In genomic region chr19:40605201-40605971, GRCh38 we compare ENCODE assay signal across 1 cellular context.
TF ChIP-seq lines count a peak whose summit lies in the region.

No MANE protein-coding gene starts in this region.

TF ChIP-seq in HEK293, 187 proteins besides CTCF, POLR2A, EP300 and RAD21 (continued from another document):
- TF ChIP-seq MEIS1 (CRISPR knock-in tag; IDR thresholded peaks at IDR 0.05; ENCODE audit: borderline replicate concordance) (no peak), SP7 (tag by site-specific recombination; IDR thresholded peaks at IDR 0.05) (peak; percentile 88), SETDB1 (IDR thresholded peaks at IDR 0.05; ENCODE audit: insufficient read length, low read length) (no peak), INSM2 (tag by site-specific recombination; IDR thresholded peaks at IDR 0.05) (peak; percentile 12; the same call in 1 of the 2 replicates), PRDM4 (tag by site-specific recombination; IDR thresholded peaks at IDR 0.05) (peak; percentile 29; the same call in 1 of the 2 replicates), ZNF10 (tag by site-specific recombination; IDR thresholded peaks at IDR 0.05) (peak; percentile 76), ZFHX2 (tag by site-specific recombination; conservative IDR thresholded peaks at IDR 0.05) (peak; percentile 100), YY2 (tag by site-specific recombination; IDR thresholded peaks at IDR 0.05) (no peak), ZNF692 (tag by site-specific recombination; IDR thresholded peaks at IDR 0.05) (peak; percentile 80), KLF9 (tag by site-specific recombination; IDR thresholded peaks at IDR 0.05; ENCODE audit: low read depth) (peak; percentile 76), KLF16 (tag by site-specific recombination; IDR thresholded peaks at IDR 0.05) (peak; percentile 95), ZNF791 (tag by site-specific recombination; IDR thresholded peaks at IDR 0.05) (no peak), KLF1 (tag by site-specific recombination; IDR thresholded peaks at IDR 0.05) (peak; percentile 100), ZNF610 (tag by site-specific recombination; IDR thresholded peaks at IDR 0.05; ENCODE audit: borderline replicate concordance) (peak; percentile 78; the same call in 1 of the 2 replicates), MZF1 (tag by site-specific recombination; IDR thresholded peaks at IDR 0.05; ENCODE audit: borderline replicate concordance) (peak; percentile 32), ZNF112 (tag by site-specific recombination; IDR thresholded peaks at IDR 0.05) (no peak), ZBTB6 (tag by site-specific recombination; IDR thresholded peaks at IDR 0.05) (peak; percentile 55), ZNF202 (tag by site-specific recombination; IDR thresholded peaks at IDR 0.05; ENCODE audit: borderline replicate concordance) (no peak), KLF7 (tag by site-specific recombination; IDR thresholded peaks at IDR 0.05; ENCODE audit: borderline replicate concordance) (peak; percentile 98; the same call in 1 of the 2 replicates), ZNF324 (tag by site-specific recombination; IDR thresholded peaks at IDR 0.05) (peak; percentile 60; the same call in 1 of the 2 replicates), BCL11A (tag by site-specific recombination; IDR thresholded peaks at IDR 0.05; ENCODE audit: low read depth) (peak; percentile 63), HIC1 (tag by site-specific recombination; IDR thresholded peaks at IDR 0.05) (peak; percentile 100), IKZF3 (tag by site-specific recombination; IDR thresholded peaks at IDR 0.05) (peak; percentile 50; the same call in 1 of the 2 replicates), ZNF777 (tag by site-specific recombination; IDR thresholded peaks at IDR 0.05; ENCODE audit: borderline replicate concordance) (peak; percentile 68), ZSCAN30 (tag by site-specific recombination; IDR thresholded peaks at IDR 0.05) (peak; percentile 77; the same call in 1 of the 2 replicates), FEZF1 (tag by site-specific recombination; IDR thresholded peaks at IDR 0.05) (no peak), ZNF629 (tag by site-specific recombination; IDR thresholded peaks at IDR 0.05) (peak; percentile 64), ZNF423 (tag by site-specific recombination; IDR thresholded peaks at IDR 0.05) (peak; percentile 49; the same call in 1 of the 2 replicates), ZNF2 (tag by site-specific recombination; IDR thresholded peaks at IDR 0.05) (peak; percentile 76; the same call in 1 of the 2 replicates), ZSCAN5A (tag by site-specific recombination; IDR thresholded peaks at IDR 0.05) (peak; percentile 40; the same call in 1 of the 2 replicates), SP3 (tag by site-specific recombination; IDR thresholded peaks at IDR 0.05) (peak; percentile 91), ZBTB21 (tag by site-specific recombination; IDR thresholded peaks at IDR 0.05) (no peak), ZNF549 (tag by site-specific recombination; IDR thresholded peaks at IDR 0.05) (no peak), PATZ1 (tag by site-specific recombination; IDR thresholded peaks at IDR 0.05) (peak; percentile 92), ZIC2 (tag by site-specific recombination; IDR thresholded peaks at IDR 0.05) (peak; percentile 99), ZNF366 (tag by site-specific recombination; conservative IDR thresholded peaks at IDR 0.05) (no peak)
